Comparison of ENCODE assay signal across 12 cellular contexts in the genomic region with DNA sequence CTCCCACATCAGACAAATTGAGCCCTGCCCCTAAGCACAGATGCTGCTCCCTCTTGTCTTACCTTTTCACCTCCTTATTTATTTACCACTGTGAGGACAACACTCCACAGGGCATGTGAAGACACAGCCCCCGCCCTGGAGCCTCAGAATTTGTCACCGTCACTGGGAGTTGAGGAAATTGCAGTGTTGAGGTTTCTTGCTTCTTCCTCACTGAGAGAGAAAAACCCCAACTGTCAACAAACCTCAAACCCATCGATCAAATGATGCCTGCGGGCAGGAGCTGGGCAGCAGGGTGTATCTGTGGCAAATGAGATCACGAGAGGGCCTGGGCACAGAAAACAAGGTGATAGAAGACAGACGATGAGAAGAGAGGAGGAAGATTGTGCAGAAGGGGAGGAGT. TPM values are rescaled to one million over a fixed set of nuclear protein-coding genes. Genes with fewer than 3 reads are reported as not detected.
DNase-seq lines count a peak whose midpoint lies in the region; ATAC-seq and TF ChIP-seq lines count a peak whose summit lies in the region.
"Had no signal": no experiment of that assay in that cellular context is flagged by ENCODE, and none has a peak within 500 bp of the region (broad histone marks: within the 10 kb centered on the region; RNA-seq: fewer than 3 reads in every experiment).

No MANE protein-coding gene starts in this region.

- H3K36me3 Mint-ChIP-seq in CD4-positive, alpha-beta T cell (ENCODE audit: low read depth), result no peaks in the 10 kb centered on the region
- H3K36me3 Mint-ChIP-seq in activated CD4-positive, alpha-beta memory T cell treated with anti-CD3 and anti-CD28 coated beads, Interleukin-2, amount 10 ng/mL, durations not matched to agents 7 days and 5 days (ENCODE audit: low read depth), result peaks cover 32% of the 10 kb centered on the region

- no peak overlapping the region for H3K9ac ChIP-seq in mesenchymal stem cell (ENCODE audit: low read length)

- peak; percentile 84 for ATAC-seq in CD4-positive, alpha-beta T cell (ENCODE audit: poor library complexity)
- ATAC-seq in GM19035 (IDR thresholded peaks at IDR 0.05; ENCODE audit: unreplicated experiment) (no peak), GM18873 (IDR thresholded peaks at IDR 0.05; ENCODE audit: low FRiP score, unreplicated experiment) (no peak)
- ATAC-seq: gastrocnemius medialis had no signal

- H2BK15ac ChIP-seq in mesenchymal stem cell (ENCODE audit: low read depth, poor library complexity, severe bottlenecking), result no peak overlapping the region

- no peak overlapping the region for H2BK5ac ChIP-seq in mesenchymal stem cell (ENCODE audit: low read depth, low read length, poor library complexity, severe bottlenecking)

- peaks cover 28% of the 10 kb centered on the region for H3K4me1 Mint-ChIP-seq in CD4-positive, alpha-beta T cell (ENCODE audit: low read depth)
- H3K4me1 Mint-ChIP-seq in activated CD4-positive, alpha-beta memory T cell treated with anti-CD3 and anti-CD28 coated beads, Interleukin-2, amount 10 ng/mL, durations not matched to agents 7 days and 5 days, result peaks cover 63% of the 10 kb centered on the region

- H3K27ac Mint-ChIP-seq in CD4-positive, alpha-beta T cell, result peak overlapping the region; percentile 21
- H3K27ac Mint-ChIP-seq in activated CD4-positive, alpha-beta memory T cell treated with anti-CD3 and anti-CD28 coated beads, Interleukin-2, amount 10 ng/mL, durations not matched to agents 7 days and 5 days, result peak overlapping the region; percentile 66

- no peaks in the 10 kb centered on the region for H3K27me3 Mint-ChIP-seq in CD4-positive, alpha-beta T cell
- peaks cover 2% of the 10 kb centered on the region for H3K27me3 Mint-ChIP-seq in activated CD4-positive, alpha-beta memory T cell treated with anti-CD3 and anti-CD28 coated beads, Interleukin-2, amount 10 ng/mL, durations not matched to agents 7 days and 5 days

- H3K4me3 ChIP-seq in mesenchymal stem cell (ENCODE audit: insufficient read depth in 1 of 2, low read depth in 1 of 2, low read length in 2 of 2), result no peak overlapping the region
- H3K4me3 ChIP-seq: gastrocnemius medialis, pancreas had no signal

- CTCF ChIA-PET in CD4-positive, alpha-beta T cell (lab: Charles Lee), result interaction anchor here (1.2 to 2.6 kb wide), 2 partner anchors 89 to 91 kb away, joined by 5 to 11 read pairs; no protein-coding TSS in a partner anchor
- CTCF ChIA-PET in activated CD4-positive, alpha-beta memory T cell treated with anti-CD3 and anti-CD28 coated beads, Interleukin-2, amount 10 ng/mL, durations not matched to agents 7 days and 5 days (lab: Charles Lee), result interaction anchor here (0.7 to 8.6 kb wide), 11 partner anchors 15 to 313 kb away, joined by 3 to 87 read pairs (median 10); partner anchors contain the start of gene FNTB

- no peaks in the 10 kb centered on the region for H3K36me3 ChIP-seq in mesenchymal stem cell (ENCODE audit: control insufficient read depth in 1 of 2, insufficient read depth in 2 of 2, low read depth in 1 of 2, low read length in 2 of 2)
- H3K36me3 ChIP-seq: gastrocnemius medialis, pancreas had no signal

- no peaks in the 10 kb centered on the region for H3K27me3 ChIP-seq in CD4-positive, alpha-beta T cell (ENCODE audit: control insufficient read depth, insufficient read depth, low read length)
- peaks cover 0 to 13% of the 10 kb centered on the region in 2 experiments for H3K27me3 ChIP-seq in mesenchymal stem cell (ENCODE audit: control insufficient read depth in 1 of 2, insufficient read depth in 1 of 2, low read length in 2 of 2)
- H3K27me3 ChIP-seq: gastrocnemius medialis, pancreas had no signal

- no peak overlapping the region for H2BK120ac ChIP-seq in mesenchymal stem cell (ENCODE audit: low read depth, low read length)

- H3K27ac ChIP-seq in CD4-positive, alpha-beta T cell (ENCODE audit: low read depth, low read length), result no peak overlapping the region
- no peak overlapping the region for H3K27ac ChIP-seq in mesenchymal stem cell (ENCODE audit: low read length, poor library complexity, severe bottlenecking)
- H3K27ac ChIP-seq: pancreas had no signal

- H3K79me1 ChIP-seq in mesenchymal stem cell (replicated peaks; ENCODE audit: low read length, poor library complexity, severe bottlenecking), result no peaks in the 10 kb centered on the region

- H3K9me3 Mint-ChIP-seq in CD4-positive, alpha-beta T cell, result no peaks in the 10 kb centered on the region
- peaks cover 8% of the 10 kb centered on the region for H3K9me3 Mint-ChIP-seq in activated CD4-positive, alpha-beta memory T cell treated with anti-CD3 and anti-CD28 coated beads, Interleukin-2, amount 10 ng/mL, durations not matched to agents 7 days and 5 days
- H3K9me3 Mint-ChIP-seq: activated T-cell treated with anti-CD3 and anti-CD28 coated beads, Interleukin-2, amount 50 U/mL, for 4 hours had no signal

- intact Hi-C loops in CD4-positive, alpha-beta T cell (cut with DNase I, micrococcal nuclease), result loop anchor here (1.0 to 10.0 kb wide), 3 partner anchors 91 to 311 kb away; partner anchors contain the start of gene FNTB (in 1 of the 2)
- intact Hi-C loops in posterior cingulate gyrus (cut with DNase I), result loop anchor here (5.0 kb wide), 2 partner anchors 44 to 74 kb away; no protein-coding TSS in a partner anchor

- no peak overlapping the region for H3K18ac ChIP-seq in mesenchymal stem cell (ENCODE audit: low read depth in 1 of 2, low read length in 2 of 2)

- H2AFZ ChIP-seq in mesenchymal stem cell (ENCODE audit: low read depth, low read length), result no peak overlapping the region

- WGBS in mesenchymal stem cell, result 70% methylated on average over 4 of the region's 6 CpGs

- H2AK5ac ChIP-seq in mesenchymal stem cell (ENCODE audit: low read length, severe bottlenecking), result peak overlapping the region; percentile 30

- no peak overlapping the region for H3K4me3 Mint-ChIP-seq in CD4-positive, alpha-beta T cell
- H3K4me3 Mint-ChIP-seq in activated CD4-positive, alpha-beta memory T cell treated with anti-CD3 and anti-CD28 coated beads, Interleukin-2, amount 10 ng/mL, durations not matched to agents 7 days and 5 days, result peak overlapping the region; percentile 0
- H3K4me3 Mint-ChIP-seq: activated T-cell treated with anti-CD3 and anti-CD28 coated beads, Interleukin-2, amount 50 U/mL, for 4 hours had no signal

- no peak overlapping the region for H2BK12ac ChIP-seq in mesenchymal stem cell (ENCODE audit: low read length in 2 of 2)

- H3K4me1 ChIP-seq in mesenchymal stem cell (ENCODE audit: control insufficient read depth, insufficient read depth, low read depth, low read length), result peaks cover 10% of the 10 kb centered on the region

- H3K14ac ChIP-seq in mesenchymal stem cell (ENCODE audit: low read length in 2 of 2), result no peak overlapping the region

- H3K23ac ChIP-seq in mesenchymal stem cell (ENCODE audit: low read length in 2 of 2), result no peak overlapping the region

- DNase-seq in CD4-positive, alpha-beta T cell, result peak in 9 of 10 experiments; percentile 6 to 51 (median 22)
- DNase-seq in Kasumi-1 (lab: John Stamatoyannopoulos, UW), result peak; percentile 51 to 66
- peak; percentile 85 for DNase-seq in activated CD4-positive, alpha-beta memory T cell treated with anti-CD3 and anti-CD28 coated beads, Interleukin-2, amount 10 ng/mL, durations not matched to agents 7 days and 5 days
- no peak for DNase-seq in mesenchymal stem cell
- DNase-seq in COR-L47 (lab: John Stamatoyannopoulos, UW), result no peak
- DNase-seq in posterior cingulate gyrus, result no peak
- DNase-seq: activated T-cell treated with anti-CD3 and anti-CD28 coated beads, Interleukin-2, amount 50 U/mL, for 4 hours; gastrocnemius medialis; NCI-H524; pancreas had no signal

- POLR2A ChIA-PET in CD4-positive, alpha-beta T cell (lab: Charles Lee), result interaction anchor here (0.9 kb wide), 1 partner anchor 15 kb away, joined by 3 read pairs; no protein-coding TSS in a partner anchor
- POLR2A ChIA-PET in activated CD4-positive, alpha-beta memory T cell treated with anti-CD3 and anti-CD28 coated beads, Interleukin-2, amount 10 ng/mL, durations not matched to agents 7 days and 5 days (lab: Charles Lee), result interaction anchor here (1.0 to 5.7 kb wide), 11 partner anchors 9 to 84 kb away, joined by 3 to 64 read pairs (median 10); partner anchors contain the start of gene PLEKHG3

- H3K4me2 ChIP-seq in mesenchymal stem cell (ENCODE audit: low read length, poor library complexity, severe bottlenecking), result no peak overlapping the region

- no peak overlapping the region for H4K91ac ChIP-seq in mesenchymal stem cell (ENCODE audit: low read length)

- TF ChIP-seq CTCF in CD4-positive, alpha-beta T cell (IDR thresholded peaks at IDR 0.05), result no peak

- no peak overlapping the region for H3K4ac ChIP-seq in mesenchymal stem cell (ENCODE audit: low read depth in 1 of 2, low read length in 2 of 2)

- H4K8ac ChIP-seq in mesenchymal stem cell (ENCODE audit: low read length), result no peak overlapping the region

- no peaks in the 10 kb centered on the region for H3K9me3 ChIP-seq in CD4-positive, alpha-beta T cell (ENCODE audit: control insufficient read depth, low read length)
- no peaks in the 10 kb centered on the region for H3K9me3 ChIP-seq in mesenchymal stem cell (ENCODE audit: control insufficient read depth, low read length)
- H3K9me3 ChIP-seq: gastrocnemius medialis, pancreas had no signal

RNA-seq across cellular contexts. Expression of gene PLEKHG3, which starts 30.5 kb away (rescaled TPM):
- total RNA-seq in CD4-positive, alpha-beta T cell, result 10 to 100 TPM; 12.1 to 13.3 TPM
- 100 to 1,000 TPM; 126 to 133 TPM for total RNA-seq in activated CD4-positive, alpha-beta memory T cell treated with anti-CD3 and anti-CD28 coated beads, Interleukin-2, amount 10 ng/mL, durations not matched to agents 7 days and 5 days
- 14.9 TPM for polyA plus RNA-seq in mesenchymal stem cell (2013, experiment 1 of 2)
- 14.3 TPM for polyA plus RNA-seq in mesenchymal stem cell (2013, experiment 2 of 2)

Comparison
In these comparisons a context has a peak if more than half of its experiments do, and no peak if none do; other contexts are left out.
1. DNase-seq: peak in CD4-positive, alpha-beta T cell (9 of 10), Kasumi-1 (2 of 2) and activated CD4-positive, alpha-beta memory T cell treated with anti-CD3 and anti-CD28 coated beads, Interleukin-2, amount 10 ng/mL, durations not matched to agents 7 days and 5 days (single experiment); none in mesenchymal stem cell (single experiment), COR-L47 (single experiment) and posterior cingulate gyrus (0 of 10).
2. RNA of gene PLEKHG3, which starts 30.5 kb away (total RNA-seq): 126 to 133 TPM in activated CD4-positive, alpha-beta memory T cell treated with anti-CD3 and anti-CD28 coated beads, Interleukin-2, amount 10 ng/mL, durations not matched to agents 7 days and 5 days; 12.1 to 13.3 TPM in CD4-positive, alpha-beta T cell; every median in the first group is over 4 times any median in the second.